8 cellular contexts compared by ENCODE assay signal in genomic region chr3:51099794-51100542, GRCh38.
DNase-seq lines count a peak whose midpoint lies in the region; ATAC-seq and TF ChIP-seq lines count a peak whose summit lies in the region.

No MANE protein-coding gene starts in this region.

- H3K23ac ChIP-seq in neuronal stem cell (ENCODE audit: low read depth, low read length, poor library complexity): no peak overlapping the region

- TF ChIP-seq POLR2A in esophagus muscularis mucosa (IDR thresholded peaks at IDR 0.05; ENCODE audit: low read depth): no peak

- no peak overlapping the region for H4K8ac ChIP-seq in neuronal stem cell (ENCODE audit: low read depth, low read length)

- H2BK15ac ChIP-seq in neuronal stem cell (ENCODE audit: low read length): no peak overlapping the region

- H3K36me3 ChIP-seq in esophagus muscularis mucosa (no peaks in the 10 kb centered on the region), neuronal stem cell (replicated peaks in 1 of 2; ENCODE audit: control insufficient read depth in 2 of 2, insufficient read depth in 2 of 2, low read length in 2 of 2) (no peaks in the 10 kb centered on the region)

- peak; percentile 52 to 67 (median 55) for TF ChIP-seq CTCF in esophagus muscularis mucosa (IDR thresholded peaks at IDR 0.05)

- H3K14ac ChIP-seq in neuronal stem cell (ENCODE audit: low read length): no peak overlapping the region

- H2AFZ ChIP-seq in neuronal stem cell (ENCODE audit: low read length): no peak overlapping the region

- no peak for ATAC-seq in GM21447 (IDR thresholded peaks at IDR 0.05; ENCODE audit: unreplicated experiment)
- ATAC-seq in HG03460 (IDR thresholded peaks at IDR 0.05; ENCODE audit: unreplicated experiment): no peak

- no peak overlapping the region for H3K4me2 ChIP-seq in neuronal stem cell (ENCODE audit: insufficient read depth, low read length, poor library complexity, severe bottlenecking)

- 73% methylated on average over 3 of the region's 3 CpGs for WGBS in esophagus muscularis mucosa
- WGBS in neuronal stem cell (ENCODE audit: extremely low coverage in 2 of 2, insufficient read length in 2 of 2, insufficient replicate concordance in 1 of 2), 2 donors: no CpG with 5 or more reads among the region's 3 CpGs

- no peak overlapping the region for H2AK5ac ChIP-seq in neuronal stem cell (ENCODE audit: low read depth, low read length)

- H3K27ac ChIP-seq in esophagus muscularis mucosa (replicated peaks in 1 of 4) (no peak overlapping the region), neuronal stem cell (replicated peaks; ENCODE audit: low read length) (no peak overlapping the region)

- no peak overlapping the region for H2BK120ac ChIP-seq in neuronal stem cell (ENCODE audit: low read depth, low read length)

- no peak overlapping the region for H3K4me3 ChIP-seq in esophagus muscularis mucosa
- no peak overlapping the region for H3K4me3 ChIP-seq in neuronal stem cell (ENCODE audit: low read length in 2 of 2)

- no peaks in the 10 kb centered on the region for H3K79me1 ChIP-seq in neuronal stem cell (ENCODE audit: low read depth, low read length)

- no peak overlapping the region for H3K18ac ChIP-seq in neuronal stem cell (ENCODE audit: low read length)

- peak; percentile 16 for DNase-seq in NCI-H146 (lab: John Stamatoyannopoulos, UW)
- DNase-seq in NCI-H146 treated with DMSO at 0.1 percent for 48 hours (lab: John Stamatoyannopoulos, UW; ENCODE audit: unreplicated experiment): no peak
- DNase-seq in HS-27A (ENCODE audit: low read depth): peak; percentile 27
- peak; percentile 28 for DNase-seq in SHP77 treated with DMSO at 0.1 percent for 48 hours (lab: John Stamatoyannopoulos, UW)
- no peak for DNase-seq in esophagus muscularis mucosa (ENCODE audit: extremely low spot score)
- peak; percentile 23 for DNase-seq in neuronal stem cell (ENCODE audit: low spot score)

- H2BK5ac ChIP-seq in neuronal stem cell (ENCODE audit: low read length): no peak overlapping the region

- no peak overlapping the region for H3K4ac ChIP-seq in neuronal stem cell (ENCODE audit: low read length)

- no peak overlapping the region for H4K91ac ChIP-seq in neuronal stem cell (ENCODE audit: low read depth, low read length, poor library complexity)

- TF ChIP-seq EP300 in esophagus muscularis mucosa (IDR thresholded peaks at IDR 0.05): no peak

- H3K27me3 ChIP-seq in esophagus muscularis mucosa (no peaks in the 10 kb centered on the region), neuronal stem cell (ENCODE audit: control insufficient read depth in 3 of 3, insufficient read depth in 3 of 3, low read depth in 1 of 3, low read length in 3 of 3) (no peaks in the 10 kb centered on the region)

- intact Hi-C loops in esophagus muscularis mucosa (cut with DNase I): loop anchor here (10.0 kb wide), 1 partner anchor 275 kb away; no protein-coding TSS in a partner anchor

- H3K9ac ChIP-seq in neuronal stem cell (ENCODE audit: low read depth, low read length, poor library complexity): no peak overlapping the region

- no peaks in the 10 kb centered on the region for H3K9me3 ChIP-seq in esophagus muscularis mucosa
- H3K9me3 ChIP-seq in neuronal stem cell (replicated peaks in 1 of 2; ENCODE audit: control insufficient read depth in 2 of 2, insufficient read depth in 1 of 2, low read depth in 1 of 2, low read length in 2 of 2): no peaks in the 10 kb centered on the region

- peaks cover 0 to 49% (median 38%) of the 10 kb centered on the region in 4 donors for H3K4me1 ChIP-seq in esophagus muscularis mucosa
- H3K4me1 ChIP-seq in neuronal stem cell (ENCODE audit: control insufficient read depth in 2 of 2, insufficient read depth in 1 of 2, low read depth in 1 of 2, low read length in 2 of 2): no peaks in the 10 kb centered on the region

- no peak overlapping the region for H2BK12ac ChIP-seq in neuronal stem cell (ENCODE audit: low read length)

Comparison
In these comparisons a context has a peak if more than half of its experiments do, and no peak if none do; other contexts are left out.
1. DNase-seq: peak in NCI-H146 (single experiment), HS-27A (single experiment), SHP77 treated with DMSO at 0.1 percent for 48 hours (single experiment) and neuronal stem cell (single experiment); none in NCI-H146 treated with DMSO at 0.1 percent for 48 hours (single experiment) and esophagus muscularis mucosa (single experiment).